8 cellular contexts compared by ENCODE assay signal in genomic region chr19:13260883-13261653, GRCh38.
DNase-seq lines count a peak whose midpoint lies in the region; TF ChIP-seq lines count a peak whose summit lies in the region.

No MANE protein-coding gene starts in this region.

- DNase-seq in GM12865 (ENCODE audit: low read depth) (peak; percentile 90), NOMO-1 (lab: John Stamatoyannopoulos, UW; ENCODE audit: unreplicated experiment in 2 of 2) (peak; percentile 87 to 94), mammary epithelial cell (peak; percentile 94), smooth muscle cell (lab: John Stamatoyannopoulos, UW; ENCODE audit: unreplicated experiment) (no peak), cortex of kidney (lab: John Stamatoyannopoulos, UW) (no peak), NCI-H2227 treated with DMSO at 0.1 percent for 48 hours (lab: John Stamatoyannopoulos, UW) (no peak), vagina (ENCODE audit: extremely low spot score in 2 of 2) (no peak)

- TF ChIP-seq POLR2A in vagina (IDR thresholded peaks at IDR 0.05), result no peak

- H3K27ac ChIP-seq in HEK293 (ENCODE audit: extremely low read depth, low read depth, low read length), result no peak overlapping the region
- peak overlapping the region; percentile 67 for H3K27ac ChIP-seq in mammary epithelial cell (ENCODE audit: insufficient read depth, low read depth, low read length)
- H3K27ac ChIP-seq in smooth muscle cell (ENCODE audit: low read depth), result peak overlapping the region; percentile 74
- H3K27ac ChIP-seq in vagina, result no peak overlapping the region

- in situ Hi-C loops in mammary epithelial cell (cut with MboI; ENCODE audit: low sequenced_read_pairs in 2 of 2), result loop anchor here (10.0 kb wide), 1 partner anchor 286 kb away; no protein-coding TSS in a partner anchor

- CTCF ChIA-PET in HEK293 (lab: Yijun Ruan, JAX), result interaction anchor here (0.6 to 4.8 kb wide), 12 partner anchors 8 to 620 kb away, joined by 3 to 35 read pairs (median 3); no protein-coding TSS in a partner anchor
- CTCF ChIA-PET in mammary epithelial cell (lab: Charles Lee; ENCODE audit: low non-redundant PET), result no interaction called here

- no peak overlapping the region for H3K9ac ChIP-seq in mammary epithelial cell (ENCODE audit: insufficient read depth, low read length)
- no peak overlapping the region for H3K9ac ChIP-seq in smooth muscle cell (ENCODE audit: low read depth)

- H3K27me3 ChIP-seq in mammary epithelial cell (ENCODE audit: insufficient read depth, low read length), result peaks cover 2% of the 10 kb centered on the region
- H3K27me3 ChIP-seq in smooth muscle cell (ENCODE audit: low read depth), result no peaks in the 10 kb centered on the region
- H3K27me3 ChIP-seq in vagina, result no peaks in the 10 kb centered on the region

- no peaks in the 10 kb centered on the region for H3K4me1 ChIP-seq in HEK293 (ENCODE audit: control insufficient read depth, insufficient read depth, low read length)
- H3K4me1 ChIP-seq in mammary epithelial cell (ENCODE audit: insufficient read depth, low read length), result peaks cover 16% of the 10 kb centered on the region
- no peaks in the 10 kb centered on the region for H3K4me1 ChIP-seq in smooth muscle cell (ENCODE audit: low read depth)
- H3K4me1 ChIP-seq in vagina, result no peaks in the 10 kb centered on the region

- POLR2A ChIA-PET in HEK293 (lab: Yijun Ruan, JAX), result no interaction called here

- H3K79me2 ChIP-seq in mammary epithelial cell (ENCODE audit: insufficient read depth, low read length) (no peaks in the 10 kb centered on the region), smooth muscle cell (ENCODE audit: low read depth) (no peaks in the 10 kb centered on the region)

- no peaks in the 10 kb centered on the region for H3F3A ChIP-seq in smooth muscle cell (ENCODE audit: low read depth)

- dilution Hi-C loops in mammary epithelial cell (cut with HindIII; ENCODE audit: low sequenced_read_pairs), result loop anchor here (5.0 kb wide), 2 partner anchors 109 to 189 kb away; partner anchors contain the start of genes IER2 and STX10

- H3K4me2 ChIP-seq in mammary epithelial cell (ENCODE audit: insufficient read depth, low read depth, low read length) (peak overlapping the region; percentile 50), smooth muscle cell (no peak overlapping the region)

- BruUV-seq in mammary epithelial cell (replicated peaks; lab: Mats Ljungman, UMichigan), result no TSS peak

- H3K9me3 ChIP-seq in HEK293 (ENCODE audit: control insufficient read depth, insufficient read depth, low read depth, low read length) (no peaks in the 10 kb centered on the region), mammary epithelial cell (replicated peaks; ENCODE audit: insufficient read depth, low read length) (peaks cover 5% of the 10 kb centered on the region), smooth muscle cell (replicated peaks; ENCODE audit: low read depth) (no peaks in the 10 kb centered on the region), vagina (no peaks in the 10 kb centered on the region)

- no peaks in the 10 kb centered on the region for H3K36me3 ChIP-seq in HEK293 (ENCODE audit: control insufficient read depth in 2 of 2, insufficient read depth in 1 of 2, low read length in 2 of 2)
- no peaks in the 10 kb centered on the region for H3K36me3 ChIP-seq in mammary epithelial cell (ENCODE audit: insufficient read depth, low read length)
- no peaks in the 10 kb centered on the region for H3K36me3 ChIP-seq in smooth muscle cell (ENCODE audit: low read depth)
- H3K36me3 ChIP-seq in vagina, result no peaks in the 10 kb centered on the region

- no peak for TF ChIP-seq CTCF in GM12865 (IDR thresholded peaks at IDR 0.05; ENCODE audit: insufficient read depth, low read depth, low read length, missing control alignments)
- TF ChIP-seq CTCF in HEK293 (tag by site-specific recombination; IDR thresholded peaks at IDR 0.05), result no peak
- peak in 1 of 2 donors; percentile 10 for TF ChIP-seq CTCF in mammary epithelial cell (conservative IDR thresholded peaks at IDR 0.05 in 1 of 2, IDR thresholded peaks at IDR 0.05 in 1 of 2; ENCODE audit: extremely low read depth in 1 of 2, insufficient read depth in 1 of 2, low read depth in 1 of 2, low read length in 2 of 2)
- no peak for TF ChIP-seq CTCF in smooth muscle cell (IDR thresholded peaks at IDR 0.05; ENCODE audit: borderline replicate concordance, insufficient read depth, poor library complexity, severe bottlenecking)
- TF ChIP-seq CTCF in vagina (IDR thresholded peaks at IDR 0.05), result no peak

- WGBS in mammary epithelial cell (ENCODE audit: low coverage, missing lambda C conversion rate), result 62% methylated on average over 8 of the region's 9 CpGs
- 65% methylated on average over 9 of the region's 9 CpGs for WGBS in smooth muscle cell (ENCODE audit: low lambda C conversion rate)

- intact Hi-C loops in mammary epithelial cell (cut with micrococcal nuclease), result loop anchor here (1.0 to 10.0 kb wide), 3 partner anchors 49 to 146 kb away; partner anchors contain the start of genes NACC1 and TRMT1
- intact Hi-C loops in vagina (cut with DNase I), result loop anchor here (5.0 kb wide), 1 partner anchor 1634 kb away; no protein-coding TSS in a partner anchor

- H4K20me1 ChIP-seq in mammary epithelial cell (ENCODE audit: insufficient read depth, low read length) (no peaks in the 10 kb centered on the region), smooth muscle cell (ENCODE audit: low read depth) (no peaks in the 10 kb centered on the region)

- H3K4me3 ChIP-seq in GM12865 (ENCODE audit: low read depth, low read length) (peak overlapping the region; percentile 30), HEK293 (ENCODE audit: low read depth, low read length) (no peak overlapping the region), mammary epithelial cell (replicated peaks in 1 of 3; ENCODE audit: insufficient read depth in 1 of 3, low read depth in 2 of 3, low read length in 3 of 3) (no peak overlapping the region), smooth muscle cell (no peak overlapping the region), vagina (no peak overlapping the region)

- no peak overlapping the region for H2AFZ ChIP-seq in mammary epithelial cell (ENCODE audit: low read depth, low read length)
- H2AFZ ChIP-seq in smooth muscle cell (ENCODE audit: low read depth), result no peak overlapping the region

TF ChIP-seq in HEK293, 187 proteins besides CTCF, POLR2A, EP300 and RAD21 (continues in another document):
- TF ChIP-seq ZNF585B (tag by site-specific recombination; IDR thresholded peaks at IDR 0.05) (no peak), ZFP3 (tag by site-specific recombination; IDR thresholded peaks at IDR 0.05; ENCODE audit: low read depth) (no peak), ZNF664 (tag by site-specific recombination; IDR thresholded peaks at IDR 0.05) (no peak), ZBTB49 (tag by site-specific recombination; IDR thresholded peaks at IDR 0.05; ENCODE audit: low read depth) (no peak), SCRT1 (tag by site-specific recombination; IDR thresholded peaks at IDR 0.05; ENCODE audit: borderline replicate concordance) (no peak), ZNF610 (tag by site-specific recombination; IDR thresholded peaks at IDR 0.05; ENCODE audit: borderline replicate concordance) (no peak)
- TF ChIP-seq, protein P1, sequence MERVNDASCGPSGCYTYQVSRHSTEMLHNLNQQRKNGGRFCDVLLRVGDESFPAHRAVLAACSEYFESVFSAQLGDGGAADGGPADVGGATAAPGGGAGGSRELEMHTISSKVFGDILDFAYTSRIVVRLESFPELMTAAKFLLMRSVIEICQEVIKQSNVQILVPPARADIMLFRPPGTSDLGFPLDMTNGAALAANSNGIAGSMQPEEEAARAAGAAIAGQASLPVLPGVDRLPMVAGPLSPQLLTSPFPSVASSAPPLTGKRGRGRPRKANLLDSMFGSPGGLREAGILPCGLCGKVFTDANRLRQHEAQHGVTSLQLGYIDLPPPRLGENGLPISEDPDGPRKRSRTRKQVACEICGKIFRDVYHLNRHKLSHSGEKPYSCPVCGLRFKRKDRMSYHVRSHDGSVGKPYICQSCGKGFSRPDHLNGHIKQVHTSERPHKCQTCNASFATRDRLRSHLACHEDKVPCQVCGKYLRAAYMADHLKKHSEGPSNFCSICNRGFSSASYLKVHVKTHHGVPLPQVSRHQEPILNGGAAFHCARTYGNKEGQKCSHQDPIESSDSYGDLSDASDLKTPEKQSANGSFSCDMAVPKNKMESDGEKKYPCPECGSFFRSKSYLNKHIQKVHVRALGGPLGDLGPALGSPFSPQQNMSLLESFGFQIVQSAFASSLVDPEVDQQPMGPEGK (tag by site-specific recombination; IDR thresholded peaks at IDR 0.05), result no peak
- TF ChIP-seq, protein P2, sequence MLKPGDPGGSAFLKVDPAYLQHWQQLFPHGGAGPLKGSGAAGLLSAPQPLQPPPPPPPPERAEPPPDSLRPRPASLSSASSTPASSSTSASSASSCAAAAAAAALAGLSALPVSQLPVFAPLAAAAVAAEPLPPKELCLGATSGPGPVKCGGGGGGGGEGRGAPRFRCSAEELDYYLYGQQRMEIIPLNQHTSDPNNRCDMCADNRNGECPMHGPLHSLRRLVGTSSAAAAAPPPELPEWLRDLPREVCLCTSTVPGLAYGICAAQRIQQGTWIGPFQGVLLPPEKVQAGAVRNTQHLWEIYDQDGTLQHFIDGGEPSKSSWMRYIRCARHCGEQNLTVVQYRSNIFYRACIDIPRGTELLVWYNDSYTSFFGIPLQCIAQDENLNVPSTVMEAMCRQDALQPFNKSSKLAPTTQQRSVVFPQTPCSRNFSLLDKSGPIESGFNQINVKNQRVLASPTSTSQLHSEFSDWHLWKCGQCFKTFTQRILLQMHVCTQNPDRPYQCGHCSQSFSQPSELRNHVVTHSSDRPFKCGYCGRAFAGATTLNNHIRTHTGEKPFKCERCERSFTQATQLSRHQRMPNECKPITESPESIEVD (tag by site-specific recombination; IDR thresholded peaks at IDR 0.05), result no peak

Comparison
In these comparisons a context has a peak if more than half of its experiments do, and no peak if none do; other contexts are left out.
1. DNase-seq: peak in GM12865 (single experiment), NOMO-1 (2 of 2) and mammary epithelial cell (single experiment); none in smooth muscle cell (single experiment), cortex of kidney (single experiment), NCI-H2227 treated with DMSO at 0.1 percent for 48 hours (single experiment) and vagina (0 of 2).
2. H3K27ac ChIP-seq: peak in mammary epithelial cell (single experiment) and smooth muscle cell (single experiment); none in HEK293 (single experiment) and vagina (single experiment).